Comparison of ENCODE assay signal across 8 cellular contexts in the genomic region with DNA sequence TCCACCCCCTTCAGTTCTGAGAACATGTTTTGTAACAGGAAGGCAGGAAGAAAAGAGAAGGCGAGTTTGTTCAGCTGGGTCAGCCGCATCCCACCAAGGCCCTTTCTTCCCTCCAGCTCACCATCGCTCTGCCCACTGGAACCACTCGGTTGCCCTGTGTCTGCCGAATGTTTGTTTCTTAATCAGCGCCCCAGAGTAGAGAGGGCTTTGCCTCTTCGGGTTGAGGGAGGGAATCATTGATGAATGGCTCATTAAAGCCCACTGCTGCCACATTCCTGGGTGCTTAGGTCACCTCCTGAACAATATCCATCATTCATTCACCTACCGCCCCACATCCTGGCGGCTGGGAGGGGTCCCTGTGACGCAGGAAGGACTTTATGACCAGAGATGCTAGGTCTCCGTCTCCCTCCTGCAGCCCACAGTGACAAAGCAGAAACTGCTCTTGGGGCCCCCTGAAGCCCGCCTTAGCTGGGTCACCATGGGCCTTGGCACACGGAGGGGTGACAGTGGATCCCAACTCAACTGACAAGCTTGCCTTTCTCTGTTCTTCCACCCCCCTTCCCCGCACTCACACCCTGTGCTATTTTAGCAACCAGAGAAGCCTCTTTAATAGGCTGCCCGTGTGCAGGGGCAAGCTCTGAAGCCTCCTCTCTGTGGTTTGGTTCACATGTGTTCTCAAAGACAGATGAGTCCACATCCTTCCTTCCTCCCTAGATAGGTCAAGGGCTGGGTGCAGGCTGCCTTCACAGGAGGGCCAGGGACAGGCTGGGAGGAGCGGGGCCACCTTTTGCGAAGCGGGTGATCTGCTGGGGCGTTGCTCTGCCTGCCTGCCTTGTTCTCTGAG. TPM values are rescaled to one million over a fixed set of nuclear protein-coding genes. Genes with fewer than 3 reads are reported as not detected.
DNase-seq lines count a peak whose midpoint lies in the region; ATAC-seq, FAIRE-seq and TF ChIP-seq lines count a peak whose summit lies in the region.

No MANE protein-coding gene starts in this region.

- H4K20me1 ChIP-seq in BLaER1 (peaks cover 67% of the 10 kb centered on the region), H1 (replicated peaks in 1 of 2; ENCODE audit: control insufficient read depth in 1 of 2, insufficient read depth in 2 of 2, low read length in 2 of 2) (peaks cover 10 to 31% of the 10 kb centered on the region in 2 experiments)

- DNase-seq in HFFc6 (peak; percentile 46), H1 (ENCODE audit: low read depth in 1 of 2, low spot score in 2 of 2) (no peak), DMS 273 (lab: John Stamatoyannopoulos, UW; ENCODE audit: unreplicated experiment) (no peak), lower leg skin (ENCODE audit: low spot score in 2 of 2) (no peak)
- no peak for DNase-seq in T-helper 2 cell treated with Interferon-gamma antibody and Interleukin-4, amounts not matched to agents 5 μg/mL and 100 μg/mL, for 36 hours (ENCODE audit: low spot score)

- H3K14ac ChIP-seq in H1 (ENCODE audit: insufficient read length) = no peak overlapping the region

- peak overlapping the region; percentile 86; the same call in 1 of the 2 replicates for H2AK5ac ChIP-seq in H1 (ENCODE audit: low read depth, low read length)

- H3K4me1 Mint-ChIP-seq in HFFc6 (ENCODE audit: low read depth) = peaks cover 88% of the 10 kb centered on the region
- peaks cover 69% of the 10 kb centered on the region for H3K4me1 Mint-ChIP-seq in T-helper 2 cell treated with Interferon-gamma antibody and Interleukin-4, amounts not matched to agents 5 μg/mL and 100 μg/mL, for 36 hours (ENCODE audit: low read depth)

- H3K27me3 Mint-ChIP-seq in HFFc6 (ENCODE audit: insufficient read depth) = peaks cover 36% of the 10 kb centered on the region
- H3K27me3 Mint-ChIP-seq in T-helper 2 cell treated with Interferon-gamma antibody and Interleukin-4, amounts not matched to agents 5 μg/mL and 100 μg/mL, for 36 hours (ENCODE audit: low read depth) = no peaks in the 10 kb centered on the region

- H3K9me3 Mint-ChIP-seq in HFFc6 = no peaks in the 10 kb centered on the region
- no peaks in the 10 kb centered on the region for H3K9me3 Mint-ChIP-seq in T-helper 2 cell treated with Interferon-gamma antibody and Interleukin-4, amounts not matched to agents 5 μg/mL and 100 μg/mL, for 36 hours

- no peak overlapping the region; the same call in 1 of the 2 replicates for H4K8ac ChIP-seq in H1 (ENCODE audit: extremely low read depth, insufficient read depth, low read length)

- peak overlapping the region; percentile 44 for H3K4ac ChIP-seq in H1 (replicated peaks; ENCODE audit: insufficient read length, low read depth, low read length)

- no peak overlapping the region for H2AFZ ChIP-seq in H1 (ENCODE audit: low read length)

- TF ChIP-seq CTCF in HFFc6 (IDR thresholded peaks at IDR 0.05) = no peak
- no peak for TF ChIP-seq CTCF in H1 (IDR thresholded peaks at IDR 0.05; ENCODE audit: control extremely low read depth in 1 of 3, insufficient read depth in 1 of 3, low read depth in 1 of 3, low read length in 3 of 3)
- TF ChIP-seq CTCF in lower leg skin (IDR thresholded peaks at IDR 0.05) = no peak

- H3K27ac ChIP-seq in BLaER1 = peak overlapping the region; percentile 77
- H3K27ac ChIP-seq in H1 (ENCODE audit: low read depth, low read length) = peak overlapping the region; percentile 84
- peak overlapping the region; percentile 63 to 77 for H3K27ac ChIP-seq in mucosa of rectum (ENCODE audit: low read depth in 2 of 2, low read length in 2 of 2)

- peaks cover 79% of the 10 kb centered on the region for H3K36me3 Mint-ChIP-seq in HFFc6 (ENCODE audit: low read depth)
- peaks cover 22% of the 10 kb centered on the region for H3K36me3 Mint-ChIP-seq in T-helper 2 cell treated with Interferon-gamma antibody and Interleukin-4, amounts not matched to agents 5 μg/mL and 100 μg/mL, for 36 hours (ENCODE audit: low read depth)

- H3K79me2 ChIP-seq in H1 (ENCODE audit: control insufficient read depth in 1 of 2, insufficient read depth in 2 of 2, low read length in 2 of 2) = peaks cover 4 to 93% of the 10 kb centered on the region in 2 experiments; a peak in 2 of 4 replicates

- no peak overlapping the region for H3K23ac ChIP-seq in H1 (ENCODE audit: insufficient read length)

- H3K4me3 Mint-ChIP-seq in HFFc6 = peak overlapping the region; percentile 70
- H3K4me3 Mint-ChIP-seq in T-helper 2 cell treated with Interferon-gamma antibody and Interleukin-4, amounts not matched to agents 5 μg/mL and 100 μg/mL, for 36 hours = peak overlapping the region; percentile 57

- H3K36me3 ChIP-seq in BLaER1 (peaks cover 41% of the 10 kb centered on the region), H1 (ENCODE audit: control insufficient read depth in 2 of 4, insufficient read depth in 4 of 4, low read length in 3 of 4) (peaks cover 0 to 4% (median 0%) of the 10 kb centered on the region in 4 experiments; a peak in 1 of 8 replicates), mucosa of rectum (ENCODE audit: control insufficient read depth in 2 of 2, insufficient read depth in 2 of 2, low read length in 2 of 2) (peaks cover 12 to 33% of the 10 kb centered on the region in 2 donors)

- CTCF ChIA-PET in H1 (lab: Charles Lee; ENCODE audit: partially characterized antibody) = interaction anchor here (1.1 to 5.6 kb wide), 4 partner anchors 18 to 194 kb away, joined by 3 to 32 read pairs (median 4); no protein-coding TSS in a partner anchor

- H3K4me1 ChIP-seq in BLaER1 = peaks cover 100% of the 10 kb centered on the region
- H3K4me1 ChIP-seq in H1 (replicated peaks in 1 of 4; ENCODE audit: control insufficient read depth in 3 of 4, insufficient read depth in 4 of 4, low read length in 3 of 4) = peaks cover 3 to 36% (median 20%) of the 10 kb centered on the region in 4 experiments
- peaks cover 53 to 56% of the 10 kb centered on the region in 2 donors for H3K4me1 ChIP-seq in mucosa of rectum (ENCODE audit: control insufficient read depth in 2 of 2, insufficient read depth in 2 of 2, low read length in 2 of 2)

- peak overlapping the region; percentile 92 for H2BK12ac ChIP-seq in H1 (ENCODE audit: low read depth, low read length)

- H3K27me3 ChIP-seq in BLaER1 = no peaks in the 10 kb centered on the region
- H3K27me3 ChIP-seq in H1 (replicated peaks in 1 of 4; ENCODE audit: control insufficient read depth in 3 of 4, extremely low read depth in 1 of 4, insufficient read depth in 3 of 4, low read length in 3 of 4) = no peaks in the 10 kb centered on the region
- no peaks in the 10 kb centered on the region for H3K27me3 ChIP-seq in mucosa of rectum (ENCODE audit: control insufficient read depth in 2 of 2, insufficient read depth in 2 of 2, low read length in 2 of 2)

- POLR2A ChIA-PET in H1 (lab: Charles Lee; ENCODE audit: partially characterized antibody) = interaction anchor here (1.1 to 23.4 kb wide), 7 partner anchors 10 to 46 kb away, joined by 3 to 495 read pairs (median 9); a partner anchor contains a TSS

- H3K4me3 ChIP-seq in BLaER1 (peak overlapping the region; percentile 42), H1 (ENCODE audit: extremely low read depth in 1 of 4, insufficient read depth in 2 of 4, low read depth in 3 of 4, low read length in 4 of 4) (no peak overlapping the region), mucosa of rectum (ENCODE audit: low read length in 2 of 2) (no peak overlapping the region), lower leg skin (ENCODE audit: low read depth, poor library complexity, severe bottlenecking) (no peak overlapping the region)

- ATAC-seq in HG03520 (IDR thresholded peaks at IDR 0.05; ENCODE audit: unreplicated experiment) = no peak

- no peak overlapping the region for H2BK120ac ChIP-seq in H1 (replicated peaks; ENCODE audit: low read depth, low read length)

- no peaks in the 10 kb centered on the region for H3K9me3 ChIP-seq in BLaER1
- H3K9me3 ChIP-seq in H1 (ENCODE audit: insufficient read depth in 2 of 2, low read depth in 1 of 2, low read length in 1 of 2) = no peaks in the 10 kb centered on the region
- H3K9me3 ChIP-seq in mucosa of rectum (ENCODE audit: control insufficient read depth in 2 of 2, low read length in 2 of 2) = no peaks in the 10 kb centered on the region

- H3K56ac ChIP-seq in H1 (replicated peaks; ENCODE audit: insufficient read length, low read depth, low read length) = no peak overlapping the region

- TF ChIP-seq RAD21 in H1 (IDR thresholded peaks at IDR 0.05 in 1 of 2, conservative IDR thresholded peaks at IDR 0.05 in 1 of 2; ENCODE audit: low read depth in 2 of 2, low read length in 2 of 2) = no peak

- no peaks in the 10 kb centered on the region for H3K23me2 ChIP-seq in H1 (ENCODE audit: low read depth, low read length)

- H3K79me1 ChIP-seq in H1 (ENCODE audit: low read depth, low read length) = peaks cover 36% of the 10 kb centered on the region

- intact Hi-C loops in lower leg skin (cut with DNase I; ENCODE audit: low total_unique reads) = no loop called here

- peak overlapping the region; percentile 94 for H2BK5ac ChIP-seq in H1 (ENCODE audit: low read depth, low read length)

- peak overlapping the region; percentile 96 for H3K18ac ChIP-seq in H1 (ENCODE audit: extremely low read depth, low read length)

- H3K27ac Mint-ChIP-seq in HFFc6 = peak overlapping the region; percentile 100
- peak overlapping the region; percentile 65 for H3K27ac Mint-ChIP-seq in T-helper 2 cell treated with Interferon-gamma antibody and Interleukin-4, amounts not matched to agents 5 μg/mL and 100 μg/mL, for 36 hours

- H4K5ac ChIP-seq in H1 (ENCODE audit: insufficient read length, low read depth, low read length) = no peak overlapping the region

- H3K9ac ChIP-seq in BLaER1 (peak overlapping the region; percentile 69; the same call in 1 of the 2 replicates), H1 (replicated peaks in 1 of 4; ENCODE audit: extremely low read depth in 1 of 4, low read depth in 3 of 4, low read length in 3 of 4) (peak overlapping the region in 2 of 4 experiments; percentile 40 to 53; a peak in 4 of 7 replicates), mucosa of rectum (ENCODE audit: low read depth in 1 of 2, low read length in 2 of 2) (peak overlapping the region; percentile 13 to 49)

- FAIRE-seq in H1 (lab: Jason Lieb, UNC) = no peak

- TF ChIP-seq EP300 in H1 (IDR thresholded peaks at IDR 0.05; ENCODE audit: borderline replicate concordance in 1 of 2, low read depth in 2 of 2, low read length in 2 of 2) = peak in 1 of 2 experiments; percentile 16; a peak in 1 of 3 replicates

- H2BK15ac ChIP-seq in H1 (ENCODE audit: low read length) = no peak overlapping the region; the same call in 1 of the 2 replicates

- peak overlapping the region; percentile 86 for H3K4me2 ChIP-seq in BLaER1
- peak overlapping the region; percentile 7 to 48; a peak in 3 of 4 replicates for H3K4me2 ChIP-seq in H1 (ENCODE audit: insufficient read depth in 1 of 2, low read depth in 2 of 2, low read length in 2 of 2)

- TF ChIP-seq POLR2A in H1 (IDR thresholded peaks at IDR 0.05; ENCODE audit: control extremely low read depth in 1 of 2, low read depth in 2 of 2, low read length in 2 of 2) (peak in 1 of 2 experiments; percentile 76; a peak in 2 of 3 replicates), lower leg skin (IDR thresholded peaks at IDR 0.05) (no peak)

- peak overlapping the region; percentile 68 for H4K91ac ChIP-seq in H1 (replicated peaks; ENCODE audit: insufficient read length, low read length)

- peak overlapping the region; percentile 13; the same call in 1 of the 2 replicates for H2BK20ac ChIP-seq in H1 (ENCODE audit: low read length)

- WGBS in H1 (ENCODE audit: extremely low coverage in 1 of 2, insufficient coverage in 1 of 2, insufficient read length in 1 of 2, insufficient replicate concordance in 2 of 2, low coverage in 1 of 2, low lambda C conversion rate in 2 of 2, missing lambda C conversion rate in 1 of 2), 2 experiments = 64% methylated on average over 17 of the region's 19 CpGs; no CpG with 5 or more reads in 1 of the 2 experiments
- 56 to 59% methylated on average over 19 of the region's 19 CpGs for WGBS in lower leg skin, 2 donors

RNA-seq across cellular contexts. Expression of a gene that starts 46.2 kb away (rescaled TPM):
- 1,000 to 10,000 TPM in 5 of 6 experiments, 100 to 1,000 TPM in 1; 972 to 1,299 (median 1,250) TPM for total RNA-seq in HFFc6 (2021; fragmentation: NEBNext Ultra II Directional; extraction: Animal tissue kit (Norgen Biotek cat#: 25700))
- 520 and 530 TPM in 2 replicates for total RNA-seq in H1 (2021; fragmentation: NEBNext Ultra II Directional; extraction: Animal tissue kit (Norgen Biotek cat#: 25700))
- 211 and 281 TPM in 2 replicates for polyA plus RNA-seq in H1 (2011; rRNA removed)
- polyA plus RNA-seq in H1 (2011; cell fraction: cytosol; rRNA removed) = 223 TPM
- 1,059 TPM for polyA plus RNA-seq in H1 (2011; cell fraction: nucleus; rRNA removed)
- polyA plus RNA-seq in H1 (2012, experiment 1 of 2) = 374 to 504 TPM (median 451 TPM) in 4 replicates
- polyA plus RNA-seq in H1 (2012, experiment 2 of 2) = 171 TPM
- 279 TPM for polyA plus RNA-seq in H1 (2013, experiment 1 of 2)
- polyA plus RNA-seq in H1 (2013, experiment 2 of 2) = 254 TPM
- polyA minus RNA-seq in H1 (2011; rRNA and poly(A)+ RNA removed) = 190 and 202 TPM in 2 replicates
- polyA minus RNA-seq in H1 (2011; cell fraction: cytosol; rRNA and poly(A)+ RNA removed) = 103 TPM
- polyA minus RNA-seq in H1 (2011; cell fraction: nucleus; rRNA and poly(A)+ RNA removed) = 171 TPM
- 100 to 1,000 TPM; 411 to 572 (median 469) TPM for total RNA-seq in lower leg skin

RNA-seq across cellular contexts. Expression of a gene that starts 50.7 kb away (rescaled TPM):
- under 1 TPM; 0.09 to 0.45 (median 0.19) TPM for total RNA-seq in HFFc6 (2021; fragmentation: NEBNext Ultra II Directional; extraction: Animal tissue kit (Norgen Biotek cat#: 25700))
- total RNA-seq in H1 (2021; fragmentation: NEBNext Ultra II Directional; extraction: Animal tissue kit (Norgen Biotek cat#: 25700)) = 7.9 and 8.8 TPM in 2 replicates
- 20.0 and 25.9 TPM in 2 replicates for polyA plus RNA-seq in H1 (2011; rRNA removed)
- 16.5 TPM for polyA plus RNA-seq in H1 (2011; cell fraction: cytosol; rRNA removed)
- 58.9 TPM for polyA plus RNA-seq in H1 (2011; cell fraction: nucleus; rRNA removed)
- polyA plus RNA-seq in H1 (2012, experiment 1 of 2) = 4.8 to 13.3 TPM (median 8.3 TPM) in 4 replicates
- 4.3 TPM for polyA plus RNA-seq in H1 (2012, experiment 2 of 2)
- polyA plus RNA-seq in H1 (2013, experiment 1 of 2) = 13.2 TPM
- 11.1 TPM for polyA plus RNA-seq in H1 (2013, experiment 2 of 2)
- polyA minus RNA-seq in H1 (2011; rRNA and poly(A)+ RNA removed) = 3.7 and 5.0 TPM in 2 replicates
- 6.4 TPM for polyA minus RNA-seq in H1 (2011; cell fraction: cytosol; rRNA and poly(A)+ RNA removed)
- polyA minus RNA-seq in H1 (2011; cell fraction: nucleus; rRNA and poly(A)+ RNA removed) = 10.9 TPM
- total RNA-seq in lower leg skin = 10 to 100 TPM in 3 of 4 donors, 1 to 10 TPM in 1; 7.6 to 20.0 (median 12.9) TPM
